8 cellular contexts compared by ENCODE assay signal in genomic region chr7:26292768-26293560, GRCh38. TPM values are rescaled to one million over a fixed set of nuclear protein-coding genes. Genes with fewer than 3 reads are reported as not detected.
DNase-seq lines count a peak whose midpoint lies in the region; ATAC-seq and TF ChIP-seq lines count a peak whose summit lies in the region.

No MANE protein-coding gene starts in this region.

- H3K9me2 ChIP-seq in PC-9 (ENCODE audit: insufficient read depth), result no peaks in the 10 kb centered on the region

- H3K4me2 ChIP-seq in PC-9, result peak overlapping the region; percentile 78

- H3K9me3 Mint-ChIP-seq in T-helper 1 cell treated with Interleukin-12 subunit alpha and Interleukin-12 subunit beta and Interleukin-4 antibody, amounts not matched to agents 30 μg/mL and 1 μg/mL, for 36 hours, result no peaks in the 10 kb centered on the region
- H3K9me3 Mint-ChIP-seq in stimulated activated effector memory CD8-positive, alpha-beta T cell treated with anti-CD3 and anti-CD28 coated beads, Interleukin-12 subunit alpha, Interleukin-12 subunit beta, amount 100 ng/mL, for 72 hours, result no peaks in the 10 kb centered on the region

- no peaks in the 10 kb centered on the region for H3K9me3 ChIP-seq in PC-9 (ENCODE audit: insufficient read depth, low read depth)

- no peaks in the 10 kb centered on the region for H3K36me3 ChIP-seq in PC-9 (ENCODE audit: low read depth)

- H3K4me3 Mint-ChIP-seq in T-helper 1 cell treated with Interleukin-12 subunit alpha and Interleukin-12 subunit beta and Interleukin-4 antibody, amounts not matched to agents 30 μg/mL and 1 μg/mL, for 36 hours, result peak overlapping the region; percentile 98
- H3K4me3 Mint-ChIP-seq in stimulated activated effector memory CD8-positive, alpha-beta T cell treated with anti-CD3 and anti-CD28 coated beads, Interleukin-12 subunit alpha, Interleukin-12 subunit beta, amount 100 ng/mL, for 72 hours, result peak overlapping the region; percentile 97

- no peaks in the 10 kb centered on the region for H3K27me3 ChIP-seq in PC-9 (ENCODE audit: insufficient read depth, low read depth)

- intact Hi-C loops in PC-9 (cut with micrococcal nuclease; ENCODE audit: unreplicated experiment), result loop anchor here (2.0 to 5.0 kb wide), 2 partner anchors 54 to 202 kb away; no protein-coding TSS in a partner anchor

- H3K4me1 Mint-ChIP-seq in T-helper 1 cell treated with Interleukin-12 subunit alpha and Interleukin-12 subunit beta and Interleukin-4 antibody, amounts not matched to agents 30 μg/mL and 1 μg/mL, for 36 hours (ENCODE audit: low read depth), result peaks cover 43% of the 10 kb centered on the region
- H3K4me1 Mint-ChIP-seq in stimulated activated effector memory CD8-positive, alpha-beta T cell treated with anti-CD3 and anti-CD28 coated beads, Interleukin-12 subunit alpha, Interleukin-12 subunit beta, amount 100 ng/mL, for 72 hours, result peaks cover 42% of the 10 kb centered on the region

- H2AFZ ChIP-seq in PC-9, result peak overlapping the region; percentile 97

- CTCF ChIA-PET in PC-9 (lab: Charles Lee), result no interaction called here

- peaks cover 13% of the 10 kb centered on the region for H3K4me1 ChIP-seq in PC-9 (replicated peaks; ENCODE audit: insufficient read depth)

- no peak for ATAC-seq in stimulated activated effector memory CD8-positive, alpha-beta T cell treated with anti-CD3 and anti-CD28 coated beads, Interleukin-12 subunit alpha, Interleukin-12 subunit beta, amount 100 ng/mL, for 72 hours
- ATAC-seq in HG02970 (IDR thresholded peaks at IDR 0.05; ENCODE audit: low FRiP score, unreplicated experiment), result no peak

- peaks cover 3% of the 10 kb centered on the region for H3K27me3 Mint-ChIP-seq in T-helper 1 cell treated with Interleukin-12 subunit alpha and Interleukin-12 subunit beta and Interleukin-4 antibody, amounts not matched to agents 30 μg/mL and 1 μg/mL, for 36 hours (ENCODE audit: low read depth)

- POLR2A ChIA-PET in PC-9 (lab: Charles Lee; ENCODE audit: unreplicated experiment), result no interaction called here

- no peaks in the 10 kb centered on the region; the same call in 1 of the 2 replicates for H3F3A ChIP-seq in PC-9 (ENCODE audit: insufficient read depth, low read depth)

- H3K4me3 ChIP-seq in PC-9 (peak overlapping the region; percentile 88; the same call in 1 of the 2 replicates), epithelial cell of proximal tubule (ENCODE audit: low read depth, low read length) (peak overlapping the region; percentile 89)

- H3K27ac Mint-ChIP-seq in T-helper 1 cell treated with Interleukin-12 subunit alpha and Interleukin-12 subunit beta and Interleukin-4 antibody, amounts not matched to agents 30 μg/mL and 1 μg/mL, for 36 hours, result peak overlapping the region; percentile 90
- peak overlapping the region; percentile 97 for H3K27ac Mint-ChIP-seq in stimulated activated effector memory CD8-positive, alpha-beta T cell treated with anti-CD3 and anti-CD28 coated beads, Interleukin-12 subunit alpha, Interleukin-12 subunit beta, amount 100 ng/mL, for 72 hours

- H3K79me2 ChIP-seq in PC-9 (ENCODE audit: low read depth), result no peaks in the 10 kb centered on the region

- H4K20me1 ChIP-seq in PC-9 (ENCODE audit: insufficient read depth), result no peaks in the 10 kb centered on the region

- DNase-seq in T-helper 1 cell (no peak), PC-9 (no peak), epithelial cell of proximal tubule (ENCODE audit: low read depth) (no peak), ureter (ENCODE audit: low spot score) (no peak), medulla oblongata (ENCODE audit: extremely low spot score) (no peak)
- peak in 1 of 2 donors; percentile 59 for DNase-seq in stimulated activated effector memory CD8-positive, alpha-beta T cell treated with anti-CD3 and anti-CD28 coated beads, Interleukin-12 subunit alpha, Interleukin-12 subunit beta, amount 100 ng/mL, for 72 hours (ENCODE audit: low spot score in 2 of 2)

- BruUV-seq in PC-9 (replicated peaks; lab: Mats Ljungman, UMichigan), result TSS peak; percentile 29

- H3K27ac ChIP-seq in PC-9, result no peak overlapping the region

- TF ChIP-seq CTCF in PC-9 (conservative IDR thresholded peaks at IDR 0.05) (no peak), epithelial cell of proximal tubule (conservative IDR thresholded peaks at IDR 0.05; ENCODE audit: low read depth, low read length) (no peak)

- peaks cover 20% of the 10 kb centered on the region for H3K36me3 Mint-ChIP-seq in T-helper 1 cell treated with Interleukin-12 subunit alpha and Interleukin-12 subunit beta and Interleukin-4 antibody, amounts not matched to agents 30 μg/mL and 1 μg/mL, for 36 hours (ENCODE audit: low read depth)
- peaks cover 33% of the 10 kb centered on the region for H3K36me3 Mint-ChIP-seq in stimulated activated effector memory CD8-positive, alpha-beta T cell treated with anti-CD3 and anti-CD28 coated beads, Interleukin-12 subunit alpha, Interleukin-12 subunit beta, amount 100 ng/mL, for 72 hours

RNA-seq across cellular contexts. Expression of gene SNX10, which starts 1.3 kb away (rescaled TPM):
- 9.1 and 9.8 TPM in 2 replicates for total RNA-seq in PC-9 (2021)
- total RNA-seq in epithelial cell of proximal tubule, result 18.8 and 29.0 TPM in 2 replicates
- total RNA-seq in ureter, result 2.6 TPM
